ENCODE assay signal across 33 cellular contexts in genomic region chr19:44717603-44718002, GRCh38. TPM values are rescaled to one million over a fixed set of nuclear protein-coding genes. Genes with fewer than 3 reads are reported as not detected.
DNase-seq lines count a peak whose midpoint lies in the region; ATAC-seq, FAIRE-seq and TF ChIP-seq lines count a peak whose summit lies in the region.
"Had no signal": no experiment of that assay in that cellular context is flagged by ENCODE, and none has a peak within 500 bp of the region (broad histone marks: within the 10 kb centered on the region; RNA-seq: fewer than 3 reads in every experiment).

No MANE protein-coding gene starts in this region.

- H3K36me3 ChIP-seq in IMR-90 (ENCODE audit: control insufficient read depth, insufficient read depth, low read length) (no peaks in the 10 kb centered on the region), esophagus muscularis mucosa (no peaks in the 10 kb centered on the region), gastrocnemius medialis (no peaks in the 10 kb centered on the region)
- H3K36me3 ChIP-seq: Peyer's patch, sigmoid colon, thoracic aorta had no signal

- no peaks in the 10 kb centered on the region for H3K79me1 ChIP-seq in IMR-90 (ENCODE audit: low read depth in 1 of 2, low read length in 2 of 2)

- TF ChIP-seq POLR2A in A549 (IDR thresholded peaks at IDR 0.05; ENCODE audit: low read length) (no peak), IMR-90 (IDR thresholded peaks at IDR 0.05; ENCODE audit: low read depth, low read length) (no peak), esophagus muscularis mucosa (IDR thresholded peaks at IDR 0.05; ENCODE audit: low read depth) (no peak), gastrocnemius medialis (IDR thresholded peaks at IDR 0.05) (no peak)

- no peak for TF ChIP-seq EP300 in A549 (IDR thresholded peaks at IDR 0.05)
- no peak for TF ChIP-seq EP300 in esophagus muscularis mucosa (IDR thresholded peaks at IDR 0.05)

- peaks cover 10% of the 10 kb centered on the region for H3K9me1 ChIP-seq in IMR-90 (ENCODE audit: insufficient read depth, low read length)

- DNase-seq in A549 (ENCODE audit: low read depth in 1 of 2, low spot score in 1 of 2) (no peak), IMR-90 (no peak), esophagus muscularis mucosa (ENCODE audit: extremely low spot score) (no peak), gastrocnemius medialis (no peak), NCI-H82 (lab: John Stamatoyannopoulos, UW) (no peak), frontal cortex (ENCODE audit: low spot score in 2 of 2) (no peak), glomerular visceral epithelial cell (ENCODE audit: extremely low spot score) (no peak), amniotic stem cell (lab: John Stamatoyannopoulos, UW) (no peak)
- DNase-seq: activated CD4-positive, alpha-beta memory T cell treated with anti-CD3 and anti-CD28 coated beads, Interleukin-2, amount 10 ng/mL, durations not matched to agents 7 days and 5 days; activated CD4-positive, CD25-positive, alpha-beta regulatory T cell treated with anti-CD3 and anti-CD28 coated beads, Interleukin-2, amount 50 U/mL, for 72 hours; activated CD8-positive, alpha-beta memory T cell treated with anti-CD3 and anti-CD28 coated beads, Interleukin-2, amount 50 U/mL, for 48 hours; central memory CD4-positive, alpha-beta T cell; dermis blood vessel endothelial cell; H9; islet precursor cell; NCI-H1105; NCI-H1930; NCI-H526 treated with DMSO at 0.1 percent for 48 hours; Peyer's patch; posterior cingulate gyrus; sigmoid colon; stimulated activated naive CD4-positive, alpha-beta T cell had no signal

- TF ChIP-seq RAD21 in A549 (conservative IDR thresholded peaks at IDR 0.05 in 1 of 2, IDR thresholded peaks at IDR 0.05 in 1 of 2) = no peak
- TF ChIP-seq RAD21 in IMR-90 (IDR thresholded peaks at IDR 0.05; ENCODE audit: low read length) = no peak

- intact Hi-C loops in IMR-90 (cut with micrococcal nuclease) = no loop called here
- intact Hi-C loops in esophagus muscularis mucosa (cut with DNase I) = no loop called here
- intact Hi-C loops in gastrocnemius medialis (cut with DNase I; ENCODE audit: low total_unique reads) = no loop called here

- H2BK120ac ChIP-seq in IMR-90 (ENCODE audit: low read depth, low read length) = peak overlapping the region; percentile 64; the same call in 1 of the 2 replicates

- H3K4me2 ChIP-seq in A549 (peak overlapping the region; percentile 89), IMR-90 (ENCODE audit: low read depth, low read length) (no peak overlapping the region)

- H3K18ac ChIP-seq in IMR-90 (ENCODE audit: low read depth, low read length) = no peak overlapping the region

- in situ Hi-C loops in IMR-90 (cut with MboI; ENCODE audit: low sequenced_read_pairs) = no loop called here
- in situ Hi-C loops in gastrocnemius medialis (cut with MboI; ENCODE audit: low sequenced_read_pairs in 4 of 4) = no loop called here

- TF ChIP-seq CTCF in A549 (IDR thresholded peaks at IDR 0.05) (no peak), IMR-90 (conservative IDR thresholded peaks at IDR 0.05; ENCODE audit: low read depth, low read length) (no peak), esophagus muscularis mucosa (IDR thresholded peaks at IDR 0.05) (no peak), gastrocnemius medialis (IDR thresholded peaks at IDR 0.05 in 4 of 5, conservative IDR thresholded peaks at IDR 0.05 in 1 of 5) (no peak)

- H3K9me3 ChIP-seq in A549 (peaks cover 19% of the 10 kb centered on the region), IMR-90 (ENCODE audit: control insufficient read depth, insufficient read depth, low read length) (peaks cover 6% of the 10 kb centered on the region), esophagus muscularis mucosa (peaks cover 0 to 8% (median 3%) of the 10 kb centered on the region in 4 donors), gastrocnemius medialis (no peaks in the 10 kb centered on the region)
- H3K9me3 ChIP-seq: sigmoid colon, thoracic aorta had no signal

- H4K8ac ChIP-seq in IMR-90 (ENCODE audit: low read depth in 2 of 2, low read length in 2 of 2) = 0 out of 4 replicates have a peak overlapping the region, but pooled peaks have one; percentile 10 to 66

- H4K20me1 ChIP-seq in IMR-90 (ENCODE audit: insufficient read depth, low read length) = no peaks in the 10 kb centered on the region

- H3K4me1 ChIP-seq in A549 = peaks cover 56% of the 10 kb centered on the region
- H3K4me1 ChIP-seq in IMR-90 (ENCODE audit: control insufficient read depth, insufficient read depth, low read length) = peaks cover 11% of the 10 kb centered on the region
- H3K4me1 ChIP-seq in esophagus muscularis mucosa = peaks cover 16 to 38% (median 27%) of the 10 kb centered on the region in 4 donors
- H3K4me1 ChIP-seq in gastrocnemius medialis = peaks cover 6 to 11% of the 10 kb centered on the region in 2 donors

- no peak overlapping the region; the same call in 1 of the 2 replicates for H3K4ac ChIP-seq in IMR-90 (ENCODE audit: low read depth, low read length)

- no peak overlapping the region for H4K91ac ChIP-seq in IMR-90 (ENCODE audit: insufficient read depth, low read depth, low read length)

- 91% methylated on average over 6 of the region's 6 CpGs for WGBS in A549 (ENCODE audit: missing lambda C conversion rate)
- no CpG with 5 or more reads among the region's 6 CpGs for WGBS in IMR-90 (ENCODE audit: extremely low coverage in 2 of 2, insufficient read length in 1 of 2), 2 experiments
- 78% methylated on average over 6 of the region's 6 CpGs for WGBS in esophagus muscularis mucosa

- no peak overlapping the region for H3K56ac ChIP-seq in IMR-90 (ENCODE audit: extremely low read depth, insufficient read depth, low read length)

- peak overlapping the region; percentile 90; the same call in 2 of the 3 replicates for H2BK15ac ChIP-seq in IMR-90 (ENCODE audit: low read depth, low read length)

- dilution Hi-C loops in IMR-90 (cut with HindIII; ENCODE audit: low sequenced_read_pairs, unreplicated experiment) = no loop called here

- no peaks in the 10 kb centered on the region for H3K27me3 ChIP-seq in IMR-90 (ENCODE audit: control insufficient read depth, insufficient read depth, low read length)
- no peaks in the 10 kb centered on the region for H3K27me3 ChIP-seq in esophagus muscularis mucosa
- H3K27me3 ChIP-seq in gastrocnemius medialis = no peaks in the 10 kb centered on the region
- H3K27me3 ChIP-seq: Peyer's patch, sigmoid colon had no signal

- no peak overlapping the region for H4K5ac ChIP-seq in IMR-90 (ENCODE audit: low read depth, low read length)

- FAIRE-seq in A549 (lab: Jason Lieb, UNC) (no peak), frontal cortex (lab: Jason Lieb, UNC) (no peak)
- FAIRE-seq: astrocyte, G401.6, TTC549 had no signal

- H2AFZ ChIP-seq in IMR-90 (replicated peaks; ENCODE audit: low read length, poor library complexity) = no peak overlapping the region

- H3K4me3 ChIP-seq in A549 (peak overlapping the region; percentile 33; the same call in 1 of the 3 replicates), IMR-90 (ENCODE audit: insufficient read depth, low read depth, low read length) (no peak overlapping the region), esophagus muscularis mucosa (no peak overlapping the region), gastrocnemius medialis (peak overlapping the region in 1 of 4 donors; percentile 39)

- no peak overlapping the region for H3K14ac ChIP-seq in IMR-90 (replicated peaks; ENCODE audit: low read depth, low read length)

- ATAC-seq in A549 = no peak
- ATAC-seq in IMR-90 (ENCODE audit: low read depth) = no peak
- no peak for ATAC-seq in gastrocnemius medialis
- ATAC-seq: activated naive CD4-positive, alpha-beta T cell treated with anti-CD3 and anti-CD28 coated beads, Interleukin-2, amount 50 U/mL, for 72 hours; activated T-helper 17 cell treated with anti-CD3 and anti-CD28 coated beads, Interleukin-2, amount 50 U/mL, for 72 hours had no signal

- POLR2A ChIA-PET in A549 (lab: Yijun Ruan, JAX) (interaction anchor here (0.7 to 1.5 kb wide), 6 partner anchors 11 to 45 kb away, joined by 3 to 5 read pairs (median 5); no protein-coding TSS in a partner anchor), IMR-90 (lab: Charles Lee; ENCODE audit: unreplicated experiment) (interaction anchor here (0.6 to 0.8 kb wide), 3 partner anchors 11 to 184 kb away, joined by 3 to 8 read pairs (median 6); no protein-coding TSS in a partner anchor)

- CTCF ChIA-PET in A549 (lab: Yijun Ruan, JAX) = interaction anchor here (0.6 to 42.5 kb wide), 11 partner anchors 20 to 622 kb away, joined by 3 to 1899 read pairs (median 4); partner anchors contain the start of genes BCL3, CBLC and CEACAM16
- CTCF ChIA-PET in IMR-90 (lab: Yijun Ruan, JAX) = interaction anchor here (1.0 to 1.8 kb wide), 3 partner anchors 28 to 57 kb away, joined by 3 to 4 read pairs (median 3); no protein-coding TSS in a partner anchor

- H3K23ac ChIP-seq in IMR-90 (ENCODE audit: low read depth, low read length) = no peak overlapping the region

- no TSS peak for BruUV-seq in IMR-90 (replicated peaks; lab: Mats Ljungman, UMichigan)

- no peak overlapping the region for H3K9ac ChIP-seq in IMR-90 (ENCODE audit: low read depth, low read length)

- H2BK20ac ChIP-seq in IMR-90 (ENCODE audit: low read depth, low read length) = peak overlapping the region; percentile 70

- no peak overlapping the region for H2BK5ac ChIP-seq in IMR-90 (ENCODE audit: low read depth, low read length, poor library complexity, severe bottlenecking)

- no peak overlapping the region for H2AK9ac ChIP-seq in IMR-90 (replicated peaks; ENCODE audit: low read depth, low read length, poor library complexity)

- peak overlapping the region; percentile 28; the same call in 1 of the 2 replicates for H2AK5ac ChIP-seq in IMR-90 (ENCODE audit: low read depth, low read length)

- H3K27ac ChIP-seq in A549 = peak overlapping the region; percentile 93 to 97
- no peak overlapping the region for H3K27ac ChIP-seq in IMR-90 (ENCODE audit: insufficient read depth, low read length)
- H3K27ac ChIP-seq in esophagus muscularis mucosa (replicated peaks in 1 of 4) = peak overlapping the region; percentile 83 to 88 (median 84)
- peak overlapping the region in 3 of 4 donors; percentile 64 to 72 (median 70) for H3K27ac ChIP-seq in gastrocnemius medialis

RNA-seq across cellular contexts. Expression of gene CEACAM16, which starts 18.7 kb away (rescaled TPM):
- polyA plus RNA-seq in A549 (2011; rRNA removed) (not detected in 2 replicates), A549 (2017; fragmentation: RNase III; extraction: RNeasy Plus Mini Kit Qiagen cat#74134 plus additional on column Dnase treatment) (0.08 to 0.11 TPM in 2 of 3 replicates, not detected in the other), IMR-90 (2012; rRNA removed) (not detected in 2 replicates)
- 0.03 TPM in 1 of 2 replicates, not detected in the other for polyA plus RNA-seq in A549 (2012; cell fraction: cytosol; rRNA removed)
- polyA plus RNA-seq in A549 (2012; cell fraction: nucleus; rRNA removed) = 0.34 and 0.50 TPM in 2 replicates
- polyA minus RNA-seq in A549 (2011; rRNA and poly(A)+ RNA removed) = 0.34 and 0.58 TPM in 2 replicates
- total RNA-seq in IMR-90 (2012; rRNA removed) (not detected in 2 replicates), esophagus muscularis mucosa (not detected), gastrocnemius medialis (not detected), frontal cortex (not detected)
- not detected in 2 replicates for polyA plus RNA-seq in IMR-90 (2012; cell fraction: cytosol; rRNA removed)
- not detected in 2 replicates for polyA plus RNA-seq in IMR-90 (2012; cell fraction: nucleus; rRNA removed; ENCODE audit: low replicate concordance)
- total RNA-seq: activated CD4-positive, alpha-beta memory T cell treated with anti-CD3 and anti-CD28 coated beads, Interleukin-2, amount 10 ng/mL, durations not matched to agents 7 days and 5 days; activated naive CD4-positive, alpha-beta T cell treated with anti-CD3 and anti-CD28 coated beads, Interleukin-2, amount 50 U/mL, for 72 hours; activated T-helper 17 cell treated with anti-CD3 and anti-CD28 coated beads, Interleukin-2, amount 50 U/mL, for 72 hours; H9; M059J; neural crest cell; Peyer's patch; sigmoid colon; SK-MEL-5; T-helper 1 cell treated with Interleukin-12 subunit alpha and Interleukin-12 subunit beta and Interleukin-4 antibody, amounts not matched to agents 30 ng/mL and 1 ng/mL, for 36 hours; thoracic aorta had no signal
- polyA plus RNA-seq: BJ, sigmoid colon had no signal

RNA-seq across cellular contexts. Expression of gene BCL3, which starts 30.9 kb away (rescaled TPM):
- polyA plus RNA-seq in A549 (2011; rRNA removed) (22.6 and 25.3 TPM in 2 replicates), A549 (2017; fragmentation: RNase III; extraction: RNeasy Plus Mini Kit Qiagen cat#74134 plus additional on column Dnase treatment) (49.6 to 80.7 TPM (median 72.1 TPM) in 3 replicates), IMR-90 (2012; rRNA removed) (24.1 and 26.0 TPM in 2 replicates)
- polyA plus RNA-seq in A549 (2012; cell fraction: cytosol; rRNA removed) = 103 and 138 TPM in 2 replicates
- 302 and 387 TPM in 2 replicates for polyA plus RNA-seq in A549 (2012; cell fraction: nucleus; rRNA removed)
- 27.4 and 33.8 TPM in 2 replicates for polyA minus RNA-seq in A549 (2011; rRNA and poly(A)+ RNA removed)
- total RNA-seq in IMR-90 (2012; rRNA removed) (1.6 and 1.9 TPM in 2 replicates), esophagus muscularis mucosa (100 to 1,000 TPM in 1 of 4 donors, 10 to 100 TPM in 2, 1 to 10 TPM in 1; 10.0 to 147 (median 20.2) TPM), gastrocnemius medialis (10 to 100 TPM in 1 of 4 donors, 1 to 10 TPM in 3; 7.2 to 15.7 (median 8.5) TPM), frontal cortex (0.41 TPM)
- 26.7 and 52.5 TPM in 2 replicates for polyA plus RNA-seq in IMR-90 (2012; cell fraction: cytosol; rRNA removed)
- 76.1 and 110 TPM in 2 replicates for polyA plus RNA-seq in IMR-90 (2012; cell fraction: nucleus; rRNA removed; ENCODE audit: low replicate concordance)

RNA-seq across cellular contexts. Expression of gene CEACAM19, which starts 46.3 kb away (rescaled TPM):
- polyA plus RNA-seq in A549 (2011; rRNA removed) = 8.2 and 13.7 TPM in 2 replicates
- polyA plus RNA-seq in A549 (2012; cell fraction: cytosol; rRNA removed) = 10.0 and 12.3 TPM in 2 replicates
- 75.3 and 87.9 TPM in 2 replicates for polyA plus RNA-seq in A549 (2012; cell fraction: nucleus; rRNA removed)
- 7.2 to 10.3 TPM (median 9.7 TPM) in 3 replicates for polyA plus RNA-seq in A549 (2017; fragmentation: RNase III; extraction: RNeasy Plus Mini Kit Qiagen cat#74134 plus additional on column Dnase treatment)
- polyA minus RNA-seq in A549 (2011; rRNA and poly(A)+ RNA removed) = 13.7 and 14.9 TPM in 2 replicates
- total RNA-seq in IMR-90 (2012; rRNA removed) = 0.56 and 0.72 TPM in 2 replicates
- 9.3 and 10.3 TPM in 2 replicates for polyA plus RNA-seq in IMR-90 (2012; rRNA removed)
- 2.6 and 5.9 TPM in 2 replicates for polyA plus RNA-seq in IMR-90 (2012; cell fraction: cytosol; rRNA removed)
- polyA plus RNA-seq in IMR-90 (2012; cell fraction: nucleus; rRNA removed; ENCODE audit: low replicate concordance) = 70.3 and 80.1 TPM in 2 replicates
- total RNA-seq in esophagus muscularis mucosa = 1 to 10 TPM; 2.5 to 5.1 (median 3.7) TPM
- total RNA-seq in gastrocnemius medialis = 1 to 10 TPM; 2.0 to 8.5 (median 3.7) TPM
- total RNA-seq in frontal cortex = 0.82 TPM
